Comparison of ENCODE assay signal across 14 cellular contexts in genomic region chr1:40305451-40305850, GRCh38. TPM values are rescaled to one million over a fixed set of nuclear protein-coding genes. Genes with fewer than 3 reads are reported as not detected.
DNase-seq lines count a peak whose midpoint lies in the region; ATAC-seq and TF ChIP-seq lines count a peak whose summit lies in the region.
"Had no signal": no experiment of that assay in that cellular context is flagged by ENCODE, and none has a peak within 500 bp of the region (broad histone marks: within the 10 kb centered on the region; RNA-seq: fewer than 3 reads in every experiment).

No MANE protein-coding gene starts in this region.

- H3K9me3 ChIP-seq in osteoblast (ENCODE audit: low read depth, low read length): no peaks in the 10 kb centered on the region

- peak; percentile 25 for DNase-seq in activated CD4-positive, alpha-beta T cell treated with anti-CD3 and anti-CD28 coated beads for 48 hours
- DNase-seq in activated CD4-positive, alpha-beta T cell treated with anti-CD3 and anti-CD28 coated beads for 1 hour: no peak
- DNase-seq in M059J (ENCODE audit: low read depth): peak; percentile 27
- DNase-seq in brain microvascular endothelial cell: no peak
- peak; percentile 89 for DNase-seq in osteoblast (ENCODE audit: insufficient read length, low spot score, missing footprints)
- DNase-seq in hippocampal formation (lab: John Stamatoyannopoulos, UW): no peak
- DNase-seq: activated CD4-positive, alpha-beta T cell treated with anti-CD3 and anti-CD28 coated beads, Interleukin-2, amount 50 U/mL, for 1 hour; amniotic stem cell; NCI-H1436 treated with DMSO at 0.1 percent for 48 hours; nephron progenitor cell; stimulated activated CD4-positive, alpha-beta T cell treated with anti-CD3 and anti-CD28 coated beads, Interleukin-2, amount 100 ng/mL, for 24 hours had no signal

- no peaks in the 10 kb centered on the region for H3K36me3 ChIP-seq in brain microvascular endothelial cell (replicated peaks)
- H3K36me3 ChIP-seq in osteoblast (ENCODE audit: insufficient read depth, low read length): no peaks in the 10 kb centered on the region

- in situ Hi-C loops in brain microvascular endothelial cell (cut with HindIII; ENCODE audit: low pct_ligation_motif_present, low sequenced_read_pairs): no loop called here

- ATAC-seq in HG03442 (IDR thresholded peaks at IDR 0.05; ENCODE audit: unreplicated experiment) (no peak), GM19351 (IDR thresholded peaks at IDR 0.05; ENCODE audit: unreplicated experiment) (no peak)

- H3K4me3 ChIP-seq in brain microvascular endothelial cell (ENCODE audit: low read depth, low read length) (no peak overlapping the region), osteoblast (ENCODE audit: insufficient read depth, low read length) (no peak overlapping the region)

- H3K79me2 ChIP-seq in osteoblast (ENCODE audit: insufficient read depth, low read length): no peaks in the 10 kb centered on the region

- H3K27ac ChIP-seq in brain microvascular endothelial cell: no peak overlapping the region
- H3K27ac ChIP-seq in osteoblast (ENCODE audit: low read depth, low read length): no peak overlapping the region

- no peak overlapping the region for H3K4me2 ChIP-seq in osteoblast (ENCODE audit: insufficient read depth, low read length)

- no peaks in the 10 kb centered on the region for H4K20me1 ChIP-seq in osteoblast (ENCODE audit: insufficient read depth, low read length)

- no peaks in the 10 kb centered on the region for H3K4me1 ChIP-seq in osteoblast (ENCODE audit: insufficient read depth, low read length)

- H2AFZ ChIP-seq in osteoblast (ENCODE audit: low read length): no peak overlapping the region

- peaks cover 2% of the 10 kb centered on the region for H3K27me3 ChIP-seq in brain microvascular endothelial cell (replicated peaks)
- peaks cover 8% of the 10 kb centered on the region for H3K27me3 ChIP-seq in osteoblast (ENCODE audit: insufficient read depth, low read length)

- TF ChIP-seq CTCF in brain microvascular endothelial cell (IDR thresholded peaks at IDR 0.05; ENCODE audit: low read depth, low read length, missing control alignments) (peak; percentile 35), osteoblast (IDR thresholded peaks at IDR 0.05; ENCODE audit: extremely low read depth, low read depth, low read length) (peak; percentile 14)

RNA-seq across cellular contexts. Expression of gene COL9A2, which starts 11.6 kb away (rescaled TPM):
- 2.8 and 11.1 TPM in 2 replicates for total RNA-seq in M059J (2014; rRNA removed; shearing (Covaris generic))
- total RNA-seq in osteoblast: 0.36 and 0.88 TPM in 2 replicates

RNA-seq across cellular contexts. Expression of gene ZMPSTE24, which starts 47.4 kb away (rescaled TPM):
- 88.3 and 109 TPM in 2 replicates for total RNA-seq in M059J (2014; rRNA removed; shearing (Covaris generic))
- 72.4 and 77.2 TPM in 2 replicates for total RNA-seq in osteoblast

RNA-seq across cellular contexts. Expression of gene TMCO2, which starts 57.7 kb away (rescaled TPM):
- not detected in 2 replicates for total RNA-seq in M059J (2014; rRNA removed; shearing (Covaris generic))
- not detected in 2 replicates for total RNA-seq in osteoblast
- total RNA-seq: subcutaneous adipose tissue had no signal

Comparison
In these comparisons a context has a peak if more than half of its experiments do, and no peak if none do; other contexts are left out.
1. DNase-seq: peak in activated CD4-positive, alpha-beta T cell treated with anti-CD3 and anti-CD28 coated beads for 48 hours (single experiment), M059J (single experiment) and osteoblast (single experiment); none in activated CD4-positive, alpha-beta T cell treated with anti-CD3 and anti-CD28 coated beads for 1 hour (single experiment), brain microvascular endothelial cell (single experiment) and hippocampal formation (0 of 2).